ENCODE assay signal across 9 cellular contexts in the genomic region with DNA sequence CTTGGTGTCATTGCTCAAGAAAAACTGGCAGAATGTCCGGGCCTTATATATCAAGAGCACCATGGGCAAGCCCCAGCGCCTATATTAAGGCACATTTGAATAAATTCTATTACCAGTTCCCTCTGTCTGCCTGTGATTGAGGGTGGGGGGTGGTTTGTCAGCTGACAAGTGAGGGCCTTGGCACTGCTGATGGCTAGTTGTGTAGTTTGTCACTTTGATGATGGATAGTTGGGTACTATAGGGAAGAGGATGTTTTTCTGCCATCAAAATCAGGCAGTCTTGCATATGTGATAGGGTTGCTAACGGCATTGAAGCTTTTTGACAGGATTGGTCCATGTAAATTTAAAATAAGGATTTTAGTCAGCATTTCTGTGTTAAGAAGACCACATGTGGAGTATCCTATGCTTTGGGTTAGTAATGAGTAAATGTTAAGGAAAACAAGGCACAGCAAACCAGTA. TPM values are rescaled to one million over a fixed set of nuclear protein-coding genes. Genes with fewer than 3 reads are reported as not detected.
DNase-seq lines count a peak whose midpoint lies in the region; ATAC-seq and TF ChIP-seq lines count a peak whose summit lies in the region.
"Had no signal": no experiment of that assay in that cellular context is flagged by ENCODE, and none has a peak within 500 bp of the region (broad histone marks: within the 10 kb centered on the region; RNA-seq: fewer than 3 reads in every experiment).

No MANE protein-coding gene starts in this region.

- POLR2A ChIA-PET in T-cell (lab: Charles Lee) = interaction anchor here in 1 of 2 donors (0.7 kb wide), 1 partner anchor 648 kb away, joined by 5 read pairs; no protein-coding TSS in a partner anchor

- no peak for DNase-seq in activated CD8-positive, alpha-beta memory T cell treated with anti-CD3 and anti-CD28 coated beads, Interleukin-2, amount 10 ng/mL, durations not matched to agents 7 days and 5 days
- DNase-seq in activated CD8-positive, alpha-beta memory T cell treated with anti-CD3 and anti-CD28 coated beads for 24 hours = no peak
- DNase-seq in T-cell = no peak
- DNase-seq in fibroblast of lung (ENCODE audit: low read depth in 2 of 2) = no peak
- DNase-seq in Kasumi-1 (lab: John Stamatoyannopoulos, UW) = no peak
- no peak for DNase-seq in NCI-H774 (lab: John Stamatoyannopoulos, UW)
- DNase-seq: COR-L47 had no signal

- H3K9me3 ChIP-seq in fibroblast of lung (ENCODE audit: control insufficient read depth, insufficient read depth, low read depth, low read length) = no peaks in the 10 kb centered on the region

- H3K27me3 ChIP-seq in fibroblast of lung (ENCODE audit: control insufficient read depth, insufficient read depth, low read length) = no peaks in the 10 kb centered on the region

- peaks cover 28% of the 10 kb centered on the region for H3K79me2 ChIP-seq in fibroblast of lung (ENCODE audit: control insufficient read depth, insufficient read depth, low read length)

- H3K4me3 ChIP-seq in fibroblast of lung (replicated peaks in 1 of 4; ENCODE audit: control extremely low read depth in 1 of 4, insufficient read depth in 1 of 4, low read depth in 3 of 4, low read length in 4 of 4) = peak overlapping the region; percentile 77 to 97 (median 95)

- ATAC-seq in activated CD8-positive, alpha-beta memory T cell treated with anti-CD3 and anti-CD28 coated beads, Interleukin-2, amount 10 ng/mL, durations not matched to agents 7 days and 5 days = no peak
- ATAC-seq in T-cell (replicated peaks in 1 of 4) (no peak), GM21737 (IDR thresholded peaks at IDR 0.05; ENCODE audit: unreplicated experiment) (no peak)
- ATAC-seq in stimulated activated memory B cell treated with anti-CD40 and anti-IgM and Interleukin-4, amounts not matched to agents 10 μg/mL and 1 μg/mL and 100 μg/mL, for 72 hours = no peak

- H3K4me2 ChIP-seq in fibroblast of lung (ENCODE audit: extremely low read depth, insufficient read depth, low read length) = peak overlapping the region; percentile 92

- TF ChIP-seq CTCF in fibroblast of lung (conservative IDR thresholded peaks at IDR 0.05 in 1 of 2, IDR thresholded peaks at IDR 0.05 in 1 of 2; ENCODE audit: low read depth in 1 of 2, low read length in 2 of 2) = no peak

- no peaks in the 10 kb centered on the region for H3K9me3 Mint-ChIP-seq in activated CD8-positive, alpha-beta memory T cell treated with anti-CD3 and anti-CD28 coated beads, Interleukin-2, amount 10 ng/mL, durations not matched to agents 7 days and 5 days (ENCODE audit: low read depth)
- no peaks in the 10 kb centered on the region for H3K9me3 Mint-ChIP-seq in T-cell
- no peaks in the 10 kb centered on the region for H3K9me3 Mint-ChIP-seq in stimulated activated memory B cell treated with anti-CD40 and anti-IgM and Interleukin-4, amounts not matched to agents 10 μg/mL and 1 μg/mL and 100 μg/mL, for 72 hours

- H3K27me3 Mint-ChIP-seq in activated CD8-positive, alpha-beta memory T cell treated with anti-CD3 and anti-CD28 coated beads, Interleukin-2, amount 10 ng/mL, durations not matched to agents 7 days and 5 days = no peaks in the 10 kb centered on the region
- H3K27me3 Mint-ChIP-seq in T-cell = no peaks in the 10 kb centered on the region
- no peaks in the 10 kb centered on the region for H3K27me3 Mint-ChIP-seq in stimulated activated memory B cell treated with anti-CD40 and anti-IgM and Interleukin-4, amounts not matched to agents 10 μg/mL and 1 μg/mL and 100 μg/mL, for 72 hours

- peaks cover 39% of the 10 kb centered on the region for H3K36me3 ChIP-seq in fibroblast of lung (ENCODE audit: control insufficient read depth, insufficient read depth, low read length)

- H3K4me1 ChIP-seq in fibroblast of lung (ENCODE audit: control insufficient read depth, extremely low read depth, insufficient read depth, low read length) = peaks cover 13% of the 10 kb centered on the region

- no peak overlapping the region for H2AFZ ChIP-seq in fibroblast of lung (ENCODE audit: low read length)

- peak overlapping the region; percentile 97 for H3K27ac Mint-ChIP-seq in activated CD8-positive, alpha-beta memory T cell treated with anti-CD3 and anti-CD28 coated beads, Interleukin-2, amount 10 ng/mL, durations not matched to agents 7 days and 5 days
- H3K27ac Mint-ChIP-seq in T-cell = peak overlapping the region; percentile 98 to 99
- peak overlapping the region; percentile 100 for H3K27ac Mint-ChIP-seq in stimulated activated memory B cell treated with anti-CD40 and anti-IgM and Interleukin-4, amounts not matched to agents 10 μg/mL and 1 μg/mL and 100 μg/mL, for 72 hours

- peaks cover 51% of the 10 kb centered on the region for H3K36me3 Mint-ChIP-seq in activated CD8-positive, alpha-beta memory T cell treated with anti-CD3 and anti-CD28 coated beads, Interleukin-2, amount 10 ng/mL, durations not matched to agents 7 days and 5 days
- H3K36me3 Mint-ChIP-seq in T-cell = peaks cover 25% of the 10 kb centered on the region
- H3K36me3 Mint-ChIP-seq in stimulated activated memory B cell treated with anti-CD40 and anti-IgM and Interleukin-4, amounts not matched to agents 10 μg/mL and 1 μg/mL and 100 μg/mL, for 72 hours = peaks cover 47% of the 10 kb centered on the region

- no peak overlapping the region for H3K27ac ChIP-seq in fibroblast of lung (ENCODE audit: insufficient read depth, low read length)

- H3K4me3 Mint-ChIP-seq in activated CD8-positive, alpha-beta memory T cell treated with anti-CD3 and anti-CD28 coated beads, Interleukin-2, amount 10 ng/mL, durations not matched to agents 7 days and 5 days = peak overlapping the region; percentile 99
- peak overlapping the region; percentile 95 to 98 (median 96) for H3K4me3 Mint-ChIP-seq in T-cell
- H3K4me3 Mint-ChIP-seq in stimulated activated memory B cell treated with anti-CD40 and anti-IgM and Interleukin-4, amounts not matched to agents 10 μg/mL and 1 μg/mL and 100 μg/mL, for 72 hours = peak overlapping the region; percentile 99

- H3K9ac ChIP-seq in fibroblast of lung (ENCODE audit: insufficient read depth, low read length) = no peak overlapping the region

- CTCF ChIA-PET in activated CD8-positive, alpha-beta memory T cell treated with anti-CD3 and anti-CD28 coated beads, Interleukin-2, amount 10 ng/mL, durations not matched to agents 7 days and 5 days (lab: Charles Lee) = interaction anchor here (0.9 to 3.3 kb wide), 5 partner anchors 10 to 173 kb away, joined by 3 to 18 read pairs (median 4); a partner anchor contains a TSS
- CTCF ChIA-PET in T-cell (lab: Charles Lee) = no interaction called here

- peaks cover 45% of the 10 kb centered on the region for H3K4me1 Mint-ChIP-seq in activated CD8-positive, alpha-beta memory T cell treated with anti-CD3 and anti-CD28 coated beads, Interleukin-2, amount 10 ng/mL, durations not matched to agents 7 days and 5 days
- peaks cover 35 to 42% (median 40%) of the 10 kb centered on the region in 3 donors for H3K4me1 Mint-ChIP-seq in T-cell
- peaks cover 52% of the 10 kb centered on the region for H3K4me1 Mint-ChIP-seq in stimulated activated memory B cell treated with anti-CD40 and anti-IgM and Interleukin-4, amounts not matched to agents 10 μg/mL and 1 μg/mL and 100 μg/mL, for 72 hours

- peaks cover 9% of the 10 kb centered on the region for H4K20me1 ChIP-seq in fibroblast of lung (ENCODE audit: control insufficient read depth, extremely low read depth, insufficient read depth, low read length)

RNA-seq across cellular contexts. Expression of a gene that starts 2.5 kb away (rescaled TPM):
- total RNA-seq in activated CD8-positive, alpha-beta memory T cell treated with anti-CD3 and anti-CD28 coated beads, Interleukin-2, amount 10 ng/mL, durations not matched to agents 7 days and 5 days = 1,000 to 10,000 TPM; 1,163 to 1,382 TPM
- 1,000 to 10,000 TPM; 1,890 to 2,203 (median 2,081) TPM for total RNA-seq in T-cell
- 1,754 and 2,463 TPM in 2 replicates for total RNA-seq in fibroblast of lung
- 1,911 and 1,987 TPM in 2 replicates for polyA plus RNA-seq in fibroblast of lung
- 1,928 and 1,990 TPM in 2 replicates for polyA plus RNA-seq in fibroblast of lung (2012)
- 961 and 1,095 TPM in 2 replicates for polyA minus RNA-seq in fibroblast of lung (ENCODE audit: low replicate concordance)

RNA-seq across cellular contexts. Expression of a gene that starts 18.6 kb away (rescaled TPM):
- 10 to 100 TPM; 15.4 to 16.0 TPM for total RNA-seq in activated CD8-positive, alpha-beta memory T cell treated with anti-CD3 and anti-CD28 coated beads, Interleukin-2, amount 10 ng/mL, durations not matched to agents 7 days and 5 days
- total RNA-seq in T-cell (10 to 100 TPM in 3 of 5 donors, 1 to 10 TPM in 2; 5.6 to 12.8 (median 11.7) TPM), fibroblast of lung (10.3 and 10.7 TPM in 2 replicates)
- polyA plus RNA-seq in fibroblast of lung = 3.2 and 6.9 TPM in 2 replicates
- 2.6 and 6.2 TPM in 2 replicates for polyA plus RNA-seq in fibroblast of lung (2012)
- 3.4 and 12.9 TPM in 2 replicates for polyA minus RNA-seq in fibroblast of lung (ENCODE audit: low replicate concordance)

RNA-seq across cellular contexts. Expression of a gene that starts 26.2 kb away (rescaled TPM):
- under 1 TPM in 1 of 2 experiments, not detected in 1; 0.16 TPM for total RNA-seq in activated CD8-positive, alpha-beta memory T cell treated with anti-CD3 and anti-CD28 coated beads, Interleukin-2, amount 10 ng/mL, durations not matched to agents 7 days and 5 days
- total RNA-seq in T-cell = under 1 TPM in 3 of 5 donors, not detected in 2; 0.26 to 0.53 (median 0.41) TPM
- total RNA-seq in fibroblast of lung = 7.7 and 9.6 TPM in 2 replicates
- 25.8 and 26.7 TPM in 2 replicates for polyA plus RNA-seq in fibroblast of lung
- 38.2 and 42.1 TPM in 2 replicates for polyA plus RNA-seq in fibroblast of lung (2012)
- polyA minus RNA-seq in fibroblast of lung (ENCODE audit: low replicate concordance) = 54.4 and 56.2 TPM in 2 replicates

RNA-seq across cellular contexts. Expression of a gene that starts 42.0 kb away (rescaled TPM):
- not detected for total RNA-seq in activated CD8-positive, alpha-beta memory T cell treated with anti-CD3 and anti-CD28 coated beads, Interleukin-2, amount 10 ng/mL, durations not matched to agents 7 days and 5 days
- total RNA-seq in T-cell (not detected), fibroblast of lung (not detected in 2 replicates)
- polyA plus RNA-seq in fibroblast of lung = not detected in 2 replicates
- 0.06 TPM in 1 of 2 replicates, not detected in the other for polyA plus RNA-seq in fibroblast of lung (2012)
- not detected in 2 replicates for polyA minus RNA-seq in fibroblast of lung (ENCODE audit: low replicate concordance)
